1 cellular context compared by ENCODE assay signal in the genomic region with DNA sequence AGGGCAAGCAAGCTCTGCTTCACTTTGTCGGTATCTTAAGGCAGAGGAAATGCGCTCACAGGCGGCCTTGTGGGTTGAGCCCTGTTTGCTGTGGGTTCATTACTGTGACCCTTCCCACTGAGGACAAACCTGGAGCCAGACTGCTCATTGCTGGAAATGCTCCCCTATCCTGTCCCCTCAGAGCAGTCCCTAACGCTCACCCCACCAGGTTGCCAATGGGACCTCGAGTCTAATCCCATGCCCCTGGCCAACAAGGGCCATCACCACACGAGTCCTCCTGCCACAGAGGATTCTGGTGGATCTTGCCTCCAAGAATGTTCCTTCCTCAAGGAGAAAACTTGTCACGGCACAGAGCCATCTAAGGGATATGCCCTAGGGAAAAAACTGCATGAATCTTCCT.
TF ChIP-seq lines count a peak whose summit lies in the region.

No MANE protein-coding gene starts in this region.

TF ChIP-seq in SK-N-SH treated with all-trans-retinoic acid at 6 μM for 48 hours, 23 proteins besides CTCF, POLR2A, EP300 and RAD21 (continued from another document):
- TF ChIP-seq TOX (CRISPR knock-in tag; IDR thresholded peaks at IDR 0.05; ENCODE audit: borderline replicate concordance) (no peak), ESRRG (CRISPR knock-in tag; IDR thresholded peaks at IDR 0.05) (no peak), PPARA (CRISPR knock-in tag; IDR thresholded peaks at IDR 0.05; ENCODE audit: borderline replicate concordance) (no peak), ZFP30 (CRISPR knock-in tag; IDR thresholded peaks at IDR 0.05) (no peak), CSDC2 (CRISPR knock-in tag; IDR thresholded peaks at IDR 0.05) (no peak)
- TF ChIP-seq, protein P1, sequence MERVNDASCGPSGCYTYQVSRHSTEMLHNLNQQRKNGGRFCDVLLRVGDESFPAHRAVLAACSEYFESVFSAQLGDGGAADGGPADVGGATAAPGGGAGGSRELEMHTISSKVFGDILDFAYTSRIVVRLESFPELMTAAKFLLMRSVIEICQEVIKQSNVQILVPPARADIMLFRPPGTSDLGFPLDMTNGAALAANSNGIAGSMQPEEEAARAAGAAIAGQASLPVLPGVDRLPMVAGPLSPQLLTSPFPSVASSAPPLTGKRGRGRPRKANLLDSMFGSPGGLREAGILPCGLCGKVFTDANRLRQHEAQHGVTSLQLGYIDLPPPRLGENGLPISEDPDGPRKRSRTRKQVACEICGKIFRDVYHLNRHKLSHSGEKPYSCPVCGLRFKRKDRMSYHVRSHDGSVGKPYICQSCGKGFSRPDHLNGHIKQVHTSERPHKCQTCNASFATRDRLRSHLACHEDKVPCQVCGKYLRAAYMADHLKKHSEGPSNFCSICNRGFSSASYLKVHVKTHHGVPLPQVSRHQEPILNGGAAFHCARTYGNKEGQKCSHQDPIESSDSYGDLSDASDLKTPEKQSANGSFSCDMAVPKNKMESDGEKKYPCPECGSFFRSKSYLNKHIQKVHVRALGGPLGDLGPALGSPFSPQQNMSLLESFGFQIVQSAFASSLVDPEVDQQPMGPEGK (CRISPR knock-in tag; IDR thresholded peaks at IDR 0.05; ENCODE audit: borderline replicate concordance), result no peak
